Comparison of ENCODE assay signal across 8 cellular contexts in the genomic region with DNA sequence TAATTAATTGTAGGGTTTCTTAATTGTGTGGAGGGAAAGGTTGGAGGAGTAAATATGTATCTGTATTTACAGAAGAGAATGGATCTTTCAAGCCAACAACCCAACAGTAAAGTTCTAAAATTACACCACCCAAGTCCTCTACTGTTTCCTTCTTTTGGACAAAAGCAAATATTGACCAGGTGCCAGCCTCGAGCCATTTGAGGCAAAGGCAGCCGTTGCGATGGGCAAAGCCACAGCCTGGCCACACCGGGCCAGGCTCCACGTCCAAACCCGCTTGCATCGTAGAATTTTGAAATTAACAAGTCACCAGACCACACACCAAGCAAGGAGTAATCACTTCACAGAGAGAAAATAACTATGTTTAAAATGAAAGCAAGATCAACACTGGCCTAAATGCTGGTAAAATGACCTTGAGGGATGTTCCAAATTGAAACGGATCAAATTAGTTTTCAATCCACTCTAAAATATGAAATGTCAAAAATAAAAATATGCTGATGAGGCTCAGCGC.
DNase-seq lines count a peak whose midpoint lies in the region; ATAC-seq and TF ChIP-seq lines count a peak whose summit lies in the region.
"Not testable (repeated sequence)": the region's sequence is repeated elsewhere in the genome, so short reads cannot be mapped to it uniquely, and the experiment has no call there.

No MANE protein-coding gene starts in this region.

- not testable (repeated sequence) for DNase-seq in SK-N-SH; natural killer cell treated with Interleukin-12 subunit alpha and Interleukin-12 subunit beta and Interleukin-15 and Interleukin-18, amount 100 ng/mL, for 72 hours (ENCODE audit: low spot score)
- DNase-seq in adipocyte (ENCODE audit: low read depth): peak; percentile 26
- DNase-seq in fibroblast of the aortic adventitia (ENCODE audit: low read depth): peak; percentile 18

- H3F3A ChIP-seq in SK-N-SH (replicated peaks; ENCODE audit: insufficient read depth): not testable (repeated sequence)

- H3K27me3 ChIP-seq in ACC112 (ENCODE audit: insufficient read depth, low read length); SK-N-SH (ENCODE audit: insufficient read depth); adipocyte (replicated peaks; ENCODE audit: control insufficient read depth, insufficient read depth, low read length): not testable (repeated sequence)

- ATAC-seq in GM19351 (IDR thresholded peaks at IDR 0.05; ENCODE audit: unreplicated experiment): peak; percentile 21
- ATAC-seq in HG02588 (IDR thresholded peaks at IDR 0.05; ENCODE audit: unreplicated experiment): peak; percentile 26
- ATAC-seq in HG03565 (IDR thresholded peaks at IDR 0.05; ENCODE audit: unreplicated experiment): peak; percentile 9
- ATAC-seq in natural killer cell treated with Interleukin-12 subunit alpha and Interleukin-12 subunit beta and Interleukin-15 and Interleukin-18, amount 100 ng/mL, for 72 hours: peak; percentile 55 to 63

- H3K9me3 ChIP-seq in SK-N-SH; adipocyte (ENCODE audit: control insufficient read depth, low read length): not testable (repeated sequence)

- H2AFZ ChIP-seq in ACC112 (ENCODE audit: low read length, unreplicated experiment); SK-N-SH (ENCODE audit: low read depth): not testable (repeated sequence)

- not testable (repeated sequence) for H3K9me2 ChIP-seq in SK-N-SH

- not testable (repeated sequence) for H3K9ac ChIP-seq in SK-N-SH
- peak overlapping the region; percentile 67 for H3K9ac ChIP-seq in adipocyte (ENCODE audit: low read length)

- H3K36me3 Mint-ChIP-seq in natural killer cell treated with Interleukin-12 subunit alpha and Interleukin-12 subunit beta and Interleukin-15 and Interleukin-18, amount 100 ng/mL, for 72 hours: not testable (repeated sequence)

- not testable (repeated sequence) for TF ChIP-seq EP300 in SK-N-SH (IDR thresholded peaks at IDR 0.05; ENCODE audit: borderline replicate concordance in 1 of 2, low read depth in 1 of 2, low read length in 1 of 2)

- not testable (repeated sequence) for H3K4me1 ChIP-seq in ACC112 (ENCODE audit: control insufficient read depth, insufficient read depth, low read length, unreplicated experiment); SK-N-SH (ENCODE audit: control insufficient read depth in 1 of 2, insufficient read depth in 2 of 2, low read depth in 1 of 2, low read length in 1 of 2); adipocyte (ENCODE audit: control insufficient read depth, insufficient read depth, low read length)

- 60% methylated on average over 2 of the region's 9 CpGs for WGBS in SK-N-SH (ENCODE audit: low lambda C conversion rate)

- peaks cover 27% of the 10 kb centered on the region for H4K20me1 ChIP-seq in SK-N-SH (ENCODE audit: insufficient read depth)

- H3K79me2 ChIP-seq in ACC112 (ENCODE audit: control insufficient read depth, insufficient read depth, low read length, unreplicated experiment): peaks cover 23% of the 10 kb centered on the region
- H3K79me2 ChIP-seq in SK-N-SH (ENCODE audit: insufficient read depth): peaks cover 23% of the 10 kb centered on the region

- POLR2A ChIA-PET in SK-N-SH (lab: Yijun Ruan, JAX): not testable (repeated sequence)

- H3K27me3 Mint-ChIP-seq in natural killer cell treated with Interleukin-12 subunit alpha and Interleukin-12 subunit beta and Interleukin-15 and Interleukin-18, amount 100 ng/mL, for 72 hours: not testable (repeated sequence)

- H3K4me2 ChIP-seq in SK-N-SH: peak overlapping the region; percentile 62; the same call in 1 of the 2 replicates

- H3K9me3 Mint-ChIP-seq in natural killer cell treated with Interleukin-12 subunit alpha and Interleukin-12 subunit beta and Interleukin-15 and Interleukin-18, amount 100 ng/mL, for 72 hours: not testable (repeated sequence)

- H3K4me3 ChIP-seq in ACC112 (ENCODE audit: low read depth, low read length): peak overlapping the region; percentile 60
- H3K4me3 ChIP-seq in SK-N-SH (ENCODE audit: low read depth in 2 of 2, low read length in 1 of 2): not testable (repeated sequence)
- peak overlapping the region; percentile 52 for H3K4me3 ChIP-seq in adipocyte (ENCODE audit: low read length)
- peak overlapping the region; percentile 28 for H3K4me3 ChIP-seq in fibroblast of the aortic adventitia (ENCODE audit: low read depth, low read length)

- not testable (repeated sequence) for TF ChIP-seq RAD21 in SK-N-SH (IDR thresholded peaks at IDR 0.05; ENCODE audit: low read length)

- H3K27ac Mint-ChIP-seq in natural killer cell treated with Interleukin-12 subunit alpha and Interleukin-12 subunit beta and Interleukin-15 and Interleukin-18, amount 100 ng/mL, for 72 hours: not testable (repeated sequence)

- not testable (repeated sequence) for H3K36me3 ChIP-seq in ACC112 (ENCODE audit: insufficient read depth, low read length); SK-N-SH (replicated peaks in 1 of 2; ENCODE audit: control insufficient read depth in 1 of 2, insufficient read depth in 2 of 2, low read length in 1 of 2); adipocyte (ENCODE audit: control insufficient read depth, insufficient read depth, low read length, severe bottlenecking)

- CTCF ChIA-PET in SK-N-SH (lab: Yijun Ruan, JAX): not testable (repeated sequence)

- not testable (repeated sequence) for TF ChIP-seq CTCF in SK-N-SH (IDR thresholded peaks at IDR 0.05); fibroblast of the aortic adventitia (IDR thresholded peaks at IDR 0.05; ENCODE audit: insufficient read depth, low read length)

- H3K27ac ChIP-seq in ACC112 (ENCODE audit: low read depth, low read length) (peak overlapping the region; percentile 62), SK-N-SH (ENCODE audit: low read depth in 2 of 2, low read length in 1 of 2) (peak overlapping the region in 1 of 2 experiments; percentile 22; a peak in 2 of 4 replicates)

- peak overlapping the region; percentile 48 for H3K4me3 Mint-ChIP-seq in natural killer cell treated with Interleukin-12 subunit alpha and Interleukin-12 subunit beta and Interleukin-15 and Interleukin-18, amount 100 ng/mL, for 72 hours

- H3K4me1 Mint-ChIP-seq in natural killer cell treated with Interleukin-12 subunit alpha and Interleukin-12 subunit beta and Interleukin-15 and Interleukin-18, amount 100 ng/mL, for 72 hours (ENCODE audit: low read depth in 2 of 2): peaks cover 0 to 13% of the 10 kb centered on the region in 2 donors

Comparison
In these comparisons a context has a peak if more than half of its experiments do, and no peak if none do; other contexts are left out.
1. ATAC-seq: peak in every context shown above with its lines; median percentile 59 in natural killer cell treated with Interleukin-12 subunit alpha and Interleukin-12 subunit beta and Interleukin-15 and Interleukin-18, amount 100 ng/mL, for 72 hours; 26 in HG02588; 21 in GM19351; 9 in HG03565.